Comparison of ENCODE assay signal across 20 cellular contexts in genomic region chr18:79970419-79971133, GRCh38. TPM values are rescaled to one million over a fixed set of nuclear protein-coding genes. Genes with fewer than 3 reads are reported as not detected.
DNase-seq lines count a peak whose midpoint lies in the region; ATAC-seq, FAIRE-seq and TF ChIP-seq lines count a peak whose summit lies in the region.
"Had no signal": no experiment of that assay in that cellular context is flagged by ENCODE, and none has a peak within 500 bp of the region (broad histone marks: within the 10 kb centered on the region; RNA-seq: fewer than 3 reads in every experiment).

No MANE protein-coding gene starts in this region.

- no peaks in the 10 kb centered on the region for H3K9me3 ChIP-seq in CD4-positive, alpha-beta T cell (ENCODE audit: control insufficient read depth, low read length)
- H3K9me3 ChIP-seq: A549, BE2C, HAP-1 had no signal

- no peaks in the 10 kb centered on the region for H3K9me3 Mint-ChIP-seq in CD4-positive, alpha-beta T cell
- H3K9me3 Mint-ChIP-seq in effector memory CD8-positive, alpha-beta T cell = no peaks in the 10 kb centered on the region
- no peaks in the 10 kb centered on the region for H3K9me3 Mint-ChIP-seq in naive thymus-derived CD8-positive, alpha-beta T cell
- H3K9me3 Mint-ChIP-seq: CD8-positive, alpha-beta T cell had no signal

- no peaks in the 10 kb centered on the region for H3K27me3 Mint-ChIP-seq in CD4-positive, alpha-beta T cell
- no peaks in the 10 kb centered on the region for H3K27me3 Mint-ChIP-seq in effector memory CD8-positive, alpha-beta T cell
- H3K27me3 Mint-ChIP-seq in naive thymus-derived CD8-positive, alpha-beta T cell = no peaks in the 10 kb centered on the region

- FAIRE-seq in D721Med (lab: Jason Lieb, UNC) = peak; percentile 99
- FAIRE-seq: A549, GM12892, H1 had no signal

- intact Hi-C loops in CD4-positive, alpha-beta T cell (cut with DNase I, micrococcal nuclease) = no loop called here

- peak overlapping the region; percentile 48 for H3K27ac Mint-ChIP-seq in CD4-positive, alpha-beta T cell
- peak overlapping the region; percentile 84 for H3K27ac Mint-ChIP-seq in effector memory CD8-positive, alpha-beta T cell
- peak overlapping the region in 6 of 10 donors; percentile 12 to 69 (median 42) for H3K27ac Mint-ChIP-seq in naive thymus-derived CD8-positive, alpha-beta T cell

- no peak for ATAC-seq in CD4-positive, alpha-beta T cell (ENCODE audit: poor library complexity)
- no peak for ATAC-seq in effector memory CD8-positive, alpha-beta T cell (replicated peaks)
- ATAC-seq in naive thymus-derived CD8-positive, alpha-beta T cell = no peak
- no peak for ATAC-seq in HG03045 (IDR thresholded peaks at IDR 0.05; ENCODE audit: unreplicated experiment)
- ATAC-seq: A549 had no signal

- DNase-seq in CD4-positive, alpha-beta T cell = no peak
- DNase-seq in D721Med (ENCODE audit: insufficient read length, low spot score) (no peak), HuH-7 (ENCODE audit: low spot score) (no peak), NCI-H1417 (lab: John Stamatoyannopoulos, UW) (no peak), ureter (ENCODE audit: low spot score) (no peak)
- DNase-seq in effector memory CD8-positive, alpha-beta T cell = no peak
- no peak for DNase-seq in naive thymus-derived CD8-positive, alpha-beta T cell
- DNase-seq: BE2C; CD8-positive, alpha-beta T cell; COR-L47; DND-41; GDM1; IMR-90 had no signal

- peaks cover 79% of the 10 kb centered on the region for H3K36me3 Mint-ChIP-seq in CD4-positive, alpha-beta T cell (ENCODE audit: low read depth)
- H3K36me3 Mint-ChIP-seq in effector memory CD8-positive, alpha-beta T cell (ENCODE audit: insufficient read depth) = peaks cover 33% of the 10 kb centered on the region
- peaks cover 0 to 65% (median 19%) of the 10 kb centered on the region in 3 donors for H3K36me3 Mint-ChIP-seq in naive thymus-derived CD8-positive, alpha-beta T cell

- POLR2A ChIA-PET in CD4-positive, alpha-beta T cell (lab: Charles Lee) = no interaction called here
- POLR2A ChIA-PET in naive thymus-derived CD8-positive, alpha-beta T cell (lab: Charles Lee) = no interaction called here

- H3K27ac ChIP-seq in CD4-positive, alpha-beta T cell (ENCODE audit: low read depth, low read length) = no peak overlapping the region
- H3K27ac ChIP-seq: A549, C4-2B, HL-60 had no signal

- H3K4me1 Mint-ChIP-seq in CD4-positive, alpha-beta T cell (ENCODE audit: low read depth) = peaks cover 15% of the 10 kb centered on the region
- H3K4me1 Mint-ChIP-seq in effector memory CD8-positive, alpha-beta T cell (ENCODE audit: low read depth in 2 of 2) = peaks cover 17 to 19% of the 10 kb centered on the region in 2 donors
- peaks cover 8 to 23% (median 17%) of the 10 kb centered on the region in 4 donors for H3K4me1 Mint-ChIP-seq in naive thymus-derived CD8-positive, alpha-beta T cell

- no peak for TF ChIP-seq CTCF in CD4-positive, alpha-beta T cell (IDR thresholded peaks at IDR 0.05)
- no peak for TF ChIP-seq CTCF in D721Med (IDR thresholded peaks at IDR 0.05; ENCODE audit: insufficient read depth, missing control alignments)

- CTCF ChIA-PET in CD4-positive, alpha-beta T cell (lab: Charles Lee) = no interaction called here

- no peak overlapping the region for H3K4me3 Mint-ChIP-seq in CD4-positive, alpha-beta T cell
- H3K4me3 Mint-ChIP-seq in effector memory CD8-positive, alpha-beta T cell = no peak overlapping the region
- H3K4me3 Mint-ChIP-seq in naive thymus-derived CD8-positive, alpha-beta T cell = no peak overlapping the region
- H3K4me3 Mint-ChIP-seq: CD8-positive, alpha-beta T cell had no signal

- H3K27me3 ChIP-seq in CD4-positive, alpha-beta T cell (ENCODE audit: control insufficient read depth, insufficient read depth, low read length) = no peaks in the 10 kb centered on the region
- H3K27me3 ChIP-seq: BE2C had no signal

RNA-seq across cellular contexts. Expression of gene HSBP1L1, which starts 6.1 kb away (rescaled TPM):
- 10 to 100 TPM; 42.6 to 42.7 TPM for total RNA-seq in CD4-positive, alpha-beta T cell
- total RNA-seq in naive thymus-derived CD8-positive, alpha-beta T cell = 10 to 100 TPM; 51.0 to 54.5 TPM
- polyA plus RNA-seq in naive thymus-derived CD8-positive, alpha-beta T cell = 10 to 100 TPM; 11.2 to 24.5 (median 16.0) TPM
- total RNA-seq in ureter = 29.5 TPM

RNA-seq across cellular contexts. Expression of gene TXNL4A, which starts 17.8 kb away (rescaled TPM):
- 10 to 100 TPM; 55.0 to 55.7 TPM for total RNA-seq in CD4-positive, alpha-beta T cell
- total RNA-seq in naive thymus-derived CD8-positive, alpha-beta T cell = 10 to 100 TPM; 71.9 to 78.5 TPM
- 100 to 1,000 TPM; 213 to 225 (median 217) TPM for polyA plus RNA-seq in naive thymus-derived CD8-positive, alpha-beta T cell
- total RNA-seq in ureter = 82.1 TPM

RNA-seq across cellular contexts. Expression of gene SLC66A2, which starts 19.1 kb away (rescaled TPM):
- total RNA-seq in CD4-positive, alpha-beta T cell = 10 to 100 TPM; 44.5 to 44.8 TPM
- total RNA-seq in naive thymus-derived CD8-positive, alpha-beta T cell = 10 to 100 TPM; 31.8 to 38.7 TPM
- polyA plus RNA-seq in naive thymus-derived CD8-positive, alpha-beta T cell = 10 to 100 TPM; 14.1 to 22.0 (median 19.4) TPM
- 37.4 TPM for total RNA-seq in ureter
